8 cellular contexts compared by ENCODE assay signal in the genomic region with DNA sequence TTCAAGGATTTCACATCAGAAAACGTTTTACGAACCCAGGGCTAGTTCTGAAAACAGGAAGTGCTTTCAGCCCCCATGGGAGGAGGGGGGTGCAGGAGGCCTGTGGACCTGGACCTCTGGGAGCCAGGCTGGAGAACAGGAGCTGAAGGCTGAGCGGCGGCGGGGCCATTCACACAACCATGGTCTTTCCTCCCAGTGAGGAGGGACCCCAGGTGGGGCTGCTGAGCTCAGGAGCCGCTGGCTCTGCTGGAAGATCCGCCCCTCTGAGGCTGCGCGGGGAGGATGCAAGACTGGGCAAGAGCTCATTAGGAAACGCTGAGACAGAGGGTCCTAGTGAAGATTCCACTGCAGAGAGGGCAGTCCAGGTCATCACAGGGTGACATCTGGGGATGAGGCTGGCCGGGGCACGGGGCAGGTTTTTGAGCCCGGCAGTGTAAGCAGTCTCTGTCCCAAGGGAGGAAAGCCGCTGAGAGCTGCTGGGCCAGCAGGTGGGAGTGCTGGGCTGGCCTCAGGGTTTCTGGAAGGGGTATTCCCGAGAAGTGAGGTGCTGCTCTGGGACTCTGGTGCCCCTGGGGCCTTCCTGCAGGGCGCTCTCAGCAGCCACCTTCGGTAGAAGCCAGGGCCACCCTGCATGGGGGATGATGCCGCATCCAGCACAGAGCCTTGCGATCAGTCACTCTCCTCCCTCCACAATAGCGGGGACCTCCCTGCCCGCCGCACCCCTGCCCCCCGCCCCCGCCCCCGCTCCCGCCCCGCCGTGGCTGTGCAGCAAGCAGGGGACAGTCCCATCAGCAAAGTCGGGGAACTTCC. TPM values are rescaled to one million over a fixed set of nuclear protein-coding genes. Genes with fewer than 3 reads are reported as not detected.
DNase-seq lines count a peak whose midpoint lies in the region; ATAC-seq and TF ChIP-seq lines count a peak whose summit lies in the region.

No MANE protein-coding gene starts in this region.

- no peak overlapping the region for H3K27ac Mint-ChIP-seq in chondrocyte (ENCODE audit: unreplicated experiment)
- H3K27ac Mint-ChIP-seq in type B pancreatic cell = no peak overlapping the region

- DNase-seq in SKM-1 treated with dmso at 0.1 percent for 144 hours (lab: John Stamatoyannopoulos, UW; ENCODE audit: unreplicated experiment) = peak; percentile 64
- peak; percentile 75 for DNase-seq in chondrocyte (ENCODE audit: low spot score)
- DNase-seq in type B pancreatic cell (ENCODE audit: extremely low spot score, unreplicated experiment) = no peak
- DNase-seq in HCEC 1CT = no peak
- DNase-seq in NK-92 treated with Interleukin-12 subunit alpha and Interleukin-12 subunit beta, amount 100 ng/mL, for 24 hours (lab: John Stamatoyannopoulos, UW) = no peak

- H3K4me1 Mint-ChIP-seq in chondrocyte (ENCODE audit: low read depth) = peaks cover 5% of the 10 kb centered on the region
- no peaks in the 10 kb centered on the region for H3K4me1 Mint-ChIP-seq in type B pancreatic cell (ENCODE audit: unreplicated experiment)

- H3K4me3 ChIP-seq in GM08714 (ENCODE audit: low read length) = peak overlapping the region; percentile 1; the same call in 1 of the 2 replicates
- peak overlapping the region; percentile 39 for H3K4me3 ChIP-seq in mononuclear cell (ENCODE audit: low read length)

- TF ChIP-seq CTCF in chondrocyte (IDR thresholded peaks at IDR 0.05) = peak; percentile 39
- peak; percentile 16 for TF ChIP-seq CTCF in type B pancreatic cell (conservative IDR thresholded peaks at IDR 0.05)

- H3K27me3 Mint-ChIP-seq in chondrocyte (ENCODE audit: low read depth) (peaks cover 14% of the 10 kb centered on the region), type B pancreatic cell (peaks cover 15% of the 10 kb centered on the region)

- H3K27me3 ChIP-seq in mononuclear cell (ENCODE audit: insufficient read depth, low read length) = no peaks in the 10 kb centered on the region

- peak; percentile 51 for ATAC-seq in HG02642 (IDR thresholded peaks at IDR 0.05; ENCODE audit: poor library complexity, unreplicated experiment)

- peaks cover 75% of the 10 kb centered on the region for H3K4me1 ChIP-seq in mononuclear cell (ENCODE audit: insufficient read depth, low read length)

- peak overlapping the region; percentile 44 for H3K4me3 Mint-ChIP-seq in chondrocyte (ENCODE audit: unreplicated experiment)
- peak overlapping the region; percentile 40 for H3K4me3 Mint-ChIP-seq in type B pancreatic cell

- H3K9me3 Mint-ChIP-seq in chondrocyte (ENCODE audit: low read depth) (no peaks in the 10 kb centered on the region), type B pancreatic cell (no peaks in the 10 kb centered on the region)

- H3K36me3 Mint-ChIP-seq in chondrocyte (ENCODE audit: low read depth) (no peaks in the 10 kb centered on the region), type B pancreatic cell (peaks cover 4% of the 10 kb centered on the region)

- H3K9me3 ChIP-seq in mononuclear cell (ENCODE audit: low read depth, low read length) = no peaks in the 10 kb centered on the region

RNA-seq across cellular contexts. Expression of a gene that starts 7.5 kb away (rescaled TPM):
- not detected in 3 replicates for total RNA-seq in chondrocyte
- total RNA-seq in mononuclear cell = 32.6 TPM
- total RNA-seq in type B pancreatic cell (ENCODE audit: low replicate concordance) = 0.92 and 2.0 TPM in 2 replicates

RNA-seq across cellular contexts. Expression of a gene that starts 52.7 kb away (rescaled TPM):
- total RNA-seq in chondrocyte = not detected in 3 replicates
- 0.73 TPM for total RNA-seq in mononuclear cell
- 4.7 and 10.3 TPM in 2 replicates for total RNA-seq in type B pancreatic cell (ENCODE audit: low replicate concordance)

RNA-seq across cellular contexts. Expression of a gene that starts 56.7 kb away (rescaled TPM):
- total RNA-seq in chondrocyte (1.2 to 2.6 TPM (median 2.1 TPM) in 3 replicates), mononuclear cell (77.8 TPM), type B pancreatic cell (ENCODE audit: low replicate concordance) (9.8 and 34.8 TPM in 2 replicates)

Comparison
In these comparisons a context has a peak if more than half of its experiments do, and no peak if none do; other contexts are left out.
1. DNase-seq: peak in SKM-1 treated with dmso at 0.1 percent for 144 hours (single experiment) and chondrocyte (single experiment); none in type B pancreatic cell (single experiment), HCEC 1CT (single experiment) and NK-92 treated with Interleukin-12 subunit alpha and Interleukin-12 subunit beta, amount 100 ng/mL, for 24 hours (single experiment).
2. RNA of a gene that starts 7.5 kb away (total RNA-seq): 32.6 TPM in mononuclear cell (single experiment); 0.92 to 2.0 TPM in type B pancreatic cell and not detected in chondrocyte; every median in the first group is over 10 times any median in the second.